In the genomic region with DNA sequence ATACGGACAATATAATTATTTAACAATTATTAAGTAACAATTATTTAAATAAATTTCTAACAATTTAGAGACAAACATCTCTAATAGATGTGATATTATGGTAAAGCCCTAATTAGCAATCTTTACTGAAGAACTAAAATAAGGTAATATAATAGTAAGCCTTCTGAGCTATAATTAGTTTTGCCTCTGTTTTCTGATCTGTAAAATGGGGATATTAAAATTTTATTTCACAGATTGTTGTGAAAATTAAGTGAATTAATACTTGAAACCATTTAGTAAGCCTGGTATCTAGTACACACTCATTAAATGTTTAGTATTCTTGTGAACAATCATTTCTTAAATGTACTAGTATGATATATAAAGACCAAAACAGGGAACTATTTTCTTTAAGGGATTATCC, we compare ENCODE assay signal across 26 cellular contexts.
"Had no signal": no experiment of that assay in that cellular context is flagged by ENCODE, and none has a peak within 500 bp of the region (broad histone marks: within the 10 kb centered on the region; RNA-seq: fewer than 3 reads in every experiment).

No MANE protein-coding gene starts in this region.

- H3K36me3 ChIP-seq: colonic mucosa had no signal

- DNase-seq: colonic mucosa; cortex of kidney; dermis blood vessel endothelial cell; dorsolateral prefrontal cortex; effector CD4-positive, alpha-beta T cell; effector CD8-positive, alpha-beta T cell; effector memory CD4-positive, alpha-beta T cell; effector memory CD8-positive, alpha-beta T cell; endodermal cell; erythroblast; esophagus squamous epithelium; foreskin fibroblast; foreskin keratinocyte; foreskin melanocyte; gastrocnemius medialis; glutamatergic neuron; head of caudate nucleus; heart left ventricle; heart right ventricle had no signal

- H3K4me3 ChIP-seq: colonic mucosa, coronary artery, dorsolateral prefrontal cortex, esophagus muscularis mucosa, esophagus squamous epithelium, gastrocnemius medialis, gastroesophageal sphincter, heart left ventricle, heart right ventricle had no signal

- H3K4me1 ChIP-seq: colonic mucosa, esophagus muscularis mucosa, esophagus squamous epithelium, foreskin keratinocyte, gastrocnemius medialis, gastroesophageal sphincter had no signal

- H3K27ac ChIP-seq: colonic mucosa, coronary artery, epithelial cell of prostate, esophagus muscularis mucosa, esophagus squamous epithelium, foreskin keratinocyte, gastrocnemius medialis, gastroesophageal sphincter, heart left ventricle, heart right ventricle had no signal

- H3K9me3 ChIP-seq: colonic mucosa had no signal

- FAIRE-seq: colon, endothelial cell of umbilical vein had no signal

- ATAC-seq: effector memory CD8-positive, alpha-beta T cell; esophagus mucosa; foreskin keratinocyte; gastrocnemius medialis; gastroesophageal sphincter; heart left ventricle; heart right ventricle had no signal

- H3K27me3 ChIP-seq: colonic mucosa, dorsolateral prefrontal cortex, esophagus muscularis mucosa, esophagus squamous epithelium, foreskin keratinocyte, gastrocnemius medialis, gastroesophageal sphincter, heart left ventricle, heart right ventricle had no signal
